Comparison of ENCODE assay signal across 26 cellular contexts in genomic region chr21:32215306-32215685, GRCh38.
"Had no signal": no experiment of that assay in that cellular context is flagged by ENCODE, and none has a peak within 500 bp of the region (broad histone marks: within the 10 kb centered on the region; RNA-seq: fewer than 3 reads in every experiment).

No MANE protein-coding gene starts in this region.

- H3K36me3 ChIP-seq: brain microvascular endothelial cell, esophagus squamous epithelium had no signal

- ATAC-seq: activated CD4-positive, CD25-positive, alpha-beta regulatory T cell treated with anti-CD3 and anti-CD28 coated beads, Interleukin-2, amount 50 U/mL, for 24 hours; activated CD8-positive, alpha-beta T cell treated with anti-CD3 and anti-CD28 coated beads for 36 hours; activated T-cell treated with anti-CD3 and anti-CD28 coated beads, Interleukin-2, amount 50 U/mL, for 4 hours; activated T-helper 17 cell treated with anti-CD3 and anti-CD28 coated beads, Interleukin-2, amount 50 U/mL, for 72 hours; effector memory CD8-positive, alpha-beta T cell had no signal

- H3K27ac ChIP-seq: brain microvascular endothelial cell, coronary artery, dorsolateral prefrontal cortex, esophagus squamous epithelium, VCaP had no signal

- DNase-seq: activated B cell treated with CpG ODN at 0.5 μM for 24 hours; activated CD4-positive, alpha-beta T cell treated with anti-CD3 and anti-CD28 coated beads for 48 hours; activated CD4-positive, alpha-beta T cell treated with anti-CD3 and anti-CD28 coated beads, Interleukin-2, amount 50 U/mL, for 1 hour; activated CD4-positive, alpha-beta T cell treated with anti-CD3 and anti-CD28 coated beads, Interleukin-2, amount 50 U/mL, for 48 hours; activated CD8-positive, alpha-beta memory T cell treated with anti-CD3 and anti-CD28 coated beads for 24 hours; activated CD8-positive, alpha-beta T cell treated with anti-CD3 and anti-CD28 coated beads for 36 hours; activated effector memory CD4-positive, alpha-beta T cell treated with Interleukin-2 at 50 U/mL for 16 hours; activated gamma-delta T cell treated with Interleukin-2 at 50 U/mL for 16 hours; activated naive CD4-positive, alpha-beta T cell treated with anti-CD3 and anti-CD28 coated beads, Interleukin-2, amount 50 U/mL, for 16 hours; activated naive CD4-positive, alpha-beta T cell treated with Interleukin-2 at 50 U/mL for 16 hours; activated T-cell treated with anti-CD3 and anti-CD28 coated beads, Interleukin-2, amount 50 U/mL, for 4 hours; amniotic stem cell; anterior cingulate cortex; brain microvascular endothelial cell; dorsolateral prefrontal cortex; effector memory CD8-positive, alpha-beta T cell; erythroblast; esophagus squamous epithelium; T-helper 2 cell had no signal

- H3K27ac Mint-ChIP-seq: activated B cell treated with CpG ODN at 0.5 μM for 24 hours; activated CD8-positive, alpha-beta T cell treated with anti-CD3 and anti-CD28 coated beads for 36 hours; activated naive CD8-positive, alpha-beta T cell; activated T-helper 17 cell treated with anti-CD3 and anti-CD28 coated beads, Interleukin-2, amount 50 U/mL, for 72 hours; dendritic cell treated with granulocyte-macrophage colony-stimulating factor and Interleukin-4, amounts not matched to agents 40 ng/mL and 50 ng/mL, for 4 days; effector memory CD8-positive, alpha-beta T cell had no signal

- H3K4me1 Mint-ChIP-seq: activated B cell treated with CpG ODN at 0.5 μM for 24 hours; activated T-helper 17 cell treated with anti-CD3 and anti-CD28 coated beads, Interleukin-2, amount 50 U/mL, for 72 hours; central memory CD8-positive, alpha-beta T cell had no signal

- H3K27me3 ChIP-seq: brain microvascular endothelial cell, dorsolateral prefrontal cortex had no signal

- H3K4me3 ChIP-seq: coronary artery, dorsolateral prefrontal cortex, esophagus squamous epithelium had no signal

- H3K27me3 Mint-ChIP-seq: dendritic cell treated with granulocyte-macrophage colony-stimulating factor and Interleukin-4, amounts not matched to agents 40 ng/mL and 50 ng/mL, for 4 days had no signal

- H3K9me3 ChIP-seq: esophagus squamous epithelium had no signal

- H3K9me3 Mint-ChIP-seq: central memory CD8-positive, alpha-beta T cell; effector memory CD8-positive, alpha-beta T cell had no signal

- H3K4me3 Mint-ChIP-seq: activated B cell treated with CpG ODN at 0.5 μM for 24 hours; activated CD8-positive, alpha-beta T cell treated with anti-CD3 and anti-CD28 coated beads for 36 hours; activated naive CD8-positive, alpha-beta T cell; activated T-cell treated with anti-CD3 and anti-CD28 coated beads, Interleukin-2, amount 50 U/mL, for 4 hours; activated T-helper 17 cell treated with anti-CD3 and anti-CD28 coated beads, Interleukin-2, amount 50 U/mL, for 72 hours; central memory CD8-positive, alpha-beta T cell; dendritic cell treated with granulocyte-macrophage colony-stimulating factor and Interleukin-4, amounts not matched to agents 40 ng/mL and 50 ng/mL, for 4 days; effector memory CD8-positive, alpha-beta T cell had no signal
